Comparison of ENCODE assay signal across 1 cellular context in genomic region chr16:67872631-67873434, GRCh38.
TF ChIP-seq lines count a peak whose summit lies in the region.

Gene EDC4, plus strand, starts transcription at chr16:67873052. Its CDS starts 210 bp downstream, at chr16:67873262.

TF ChIP-seq in HepG2, 621 proteins besides CTCF, POLR2A, EP300 and RAD21 (continued from another document and continues in another):
- TF ChIP-seq GMEB1 (CRISPR knock-in tag; IDR thresholded peaks at IDR 0.05; ENCODE audit: borderline replicate concordance) (peak; percentile 80), ZNF773 (CRISPR knock-in tag; IDR thresholded peaks at IDR 0.05; ENCODE audit: borderline replicate concordance) (peak; percentile 75; the same call in 1 of the 2 replicates), FOXC1 (CRISPR knock-in tag; IDR thresholded peaks at IDR 0.05; ENCODE audit: borderline replicate concordance) (peak; percentile 98), ONECUT2 (CRISPR knock-in tag; IDR thresholded peaks at IDR 0.05) (peak; percentile 47; the same call in 1 of the 2 replicates), ZNF3 (CRISPR knock-in tag; IDR thresholded peaks at IDR 0.05) (no peak; the same call in 1 of the 2 replicates), PTBP1 (IDR thresholded peaks at IDR 0.05; ENCODE audit: low read depth, low read length, poor library complexity, severe bottlenecking) (peak; percentile 97), PATZ1 (CRISPR knock-in tag; IDR thresholded peaks at IDR 0.05) (peak; percentile 99), MEF2D (CRISPR knock-in tag; IDR thresholded peaks at IDR 0.05) (peak; percentile 82), HNRNPUL1 (IDR thresholded peaks at IDR 0.05; ENCODE audit: low read depth, low read length) (no peak), ZNF512 (CRISPR knock-in tag; IDR thresholded peaks at IDR 0.05) (0 out of 2 replicates have a peak, but pooled peaks have one; percentile 26), CSRNP2 (CRISPR knock-in tag; conservative IDR thresholded peaks at IDR 0.05; ENCODE audit: low read depth) (peak; percentile 78; the same call in 1 of the 2 replicates), MTA3 (CRISPR knock-in tag; IDR thresholded peaks at IDR 0.05) (no peak), MXD1 (CRISPR knock-in tag; IDR thresholded peaks at IDR 0.05) (peak; percentile 48; the same call in 1 of the 2 replicates), BRF2 (CRISPR knock-in tag; IDR thresholded peaks at IDR 0.05) (peak; percentile 67; the same call in 1 of the 2 replicates), ZFP1 (CRISPR knock-in tag; IDR thresholded peaks at IDR 0.05) (peak; percentile 86; the same call in 1 of the 2 replicates), ZNF740 (CRISPR knock-in tag; IDR thresholded peaks at IDR 0.05) (0 out of 2 replicates have a peak, but pooled peaks have one; percentile 42), ZNF160 (CRISPR knock-in tag; IDR thresholded peaks at IDR 0.05) (peak; percentile 86), JDP2 (CRISPR knock-in tag; IDR thresholded peaks at IDR 0.05; ENCODE audit: borderline replicate concordance) (peak; percentile 78; the same call in 1 of the 2 replicates), PCBP2 (optimal IDR thresholded peaks at IDR 0.05; ENCODE audit: low read depth, low read length, poor library complexity, severe bottlenecking) (no peak), GTF2F1 (IDR thresholded peaks at IDR 0.05; ENCODE audit: low read length) (no peak), MED1 (CRISPR knock-in tag; IDR thresholded peaks at IDR 0.05) (peak; percentile 78; the same call in 1 of the 2 replicates), RFXANK (CRISPR knock-in tag; IDR thresholded peaks at IDR 0.05) (0 out of 2 replicates have a peak, but pooled peaks have one; percentile 30), WIZ (CRISPR knock-in tag; IDR thresholded peaks at IDR 0.05) (no peak; the same call in 1 of the 2 replicates), ZNF414 (CRISPR knock-in tag; IDR thresholded peaks at IDR 0.05) (peak; percentile 97), SMARCC2 (IDR thresholded peaks at IDR 0.05) (no peak), CREB1 (IDR thresholded peaks at IDR 0.05) (peak; percentile 34; the same call in 1 of the 2 replicates), CREB1 (CRISPR knock-in tag; IDR thresholded peaks at IDR 0.05) (no peak), MYNN (CRISPR knock-in tag; IDR thresholded peaks at IDR 0.05; ENCODE audit: low read depth) (peak; percentile 73; the same call in 1 of the 2 replicates), MED13 (CRISPR knock-in tag; IDR thresholded peaks at IDR 0.05) (peak; percentile 79; the same call in 1 of the 2 replicates), ZNF639 (CRISPR knock-in tag; conservative IDR thresholded peaks at IDR 0.05) (peak; percentile 86), ZFP90 (CRISPR knock-in tag; IDR thresholded peaks at IDR 0.05; ENCODE audit: borderline replicate concordance) (peak; percentile 67; the same call in 1 of the 2 replicates), MAFK (conservative IDR thresholded peaks at IDR 0.05 in 1 of 2, IDR thresholded peaks at IDR 0.05 in 1 of 2; ENCODE audit: low read length in 2 of 2) (peak; percentile 54 to 81), CC2D1A (CRISPR knock-in tag; IDR thresholded peaks at IDR 0.05) (no peak), ZNF451 (CRISPR knock-in tag; IDR thresholded peaks at IDR 0.05) (peak; percentile 69; the same call in 1 of the 2 replicates), NCOR1 (IDR thresholded peaks at IDR 0.05; ENCODE audit: borderline replicate concordance, low read length) (no peak), ZBTB7A (CRISPR knock-in tag; IDR thresholded peaks at IDR 0.05) (no peak), ZBTB44 (CRISPR knock-in tag; IDR thresholded peaks at IDR 0.05) (peak; percentile 86; the same call in 1 of the 2 replicates), ZNF510 (CRISPR knock-in tag; IDR thresholded peaks at IDR 0.05; ENCODE audit: low read depth) (no peak; the same call in 1 of the 2 replicates), SIN3B (IDR thresholded peaks at IDR 0.05; ENCODE audit: low read length) (peak; percentile 89), HIC2 (CRISPR knock-in tag; IDR thresholded peaks at IDR 0.05; ENCODE audit: low read depth) (no peak; the same call in 1 of the 2 replicates), RBM22 (optimal IDR thresholded peaks at IDR 0.05; ENCODE audit: low read length) (peak; percentile 98), ZNF614 (CRISPR knock-in tag; IDR thresholded peaks at IDR 0.05; ENCODE audit: borderline replicate concordance) (peak; percentile 84; the same call in 1 of the 2 replicates), ZNF207 (IDR thresholded peaks at IDR 0.05; ENCODE audit: borderline replicate concordance) (no peak), ATRX (CRISPR knock-in tag; IDR thresholded peaks at IDR 0.05; ENCODE audit: borderline replicate concordance) (no peak), KLF13 (CRISPR knock-in tag; IDR thresholded peaks at IDR 0.05) (no peak; the same call in 1 of the 2 replicates), ZNF564 (CRISPR knock-in tag; IDR thresholded peaks at IDR 0.05) (peak; percentile 82; the same call in 1 of the 2 replicates), ZSCAN31 (CRISPR knock-in tag; IDR thresholded peaks at IDR 0.05; ENCODE audit: low read depth) (peak; percentile 99), ATF5 (CRISPR knock-in tag; IDR thresholded peaks at IDR 0.05; ENCODE audit: low read depth) (no peak; the same call in 1 of the 2 replicates), KDM5B (CRISPR knock-in tag; IDR thresholded peaks at IDR 0.05; ENCODE audit: borderline replicate concordance) (peak; percentile 89; the same call in 1 of the 2 replicates), AKAP8 (CRISPR knock-in tag; IDR thresholded peaks at IDR 0.05) (peak; percentile 99), ZNF878 (CRISPR knock-in tag; IDR thresholded peaks at IDR 0.05) (no peak), KLF15 (CRISPR knock-in tag; IDR thresholded peaks at IDR 0.05; ENCODE audit: borderline replicate concordance) (peak; percentile 71; the same call in 1 of the 2 replicates), ZNF605 (CRISPR knock-in tag; IDR thresholded peaks at IDR 0.05) (peak; percentile 84; the same call in 1 of the 2 replicates)
